Comparison of ENCODE assay signal across 22 cellular contexts in the genomic region with DNA sequence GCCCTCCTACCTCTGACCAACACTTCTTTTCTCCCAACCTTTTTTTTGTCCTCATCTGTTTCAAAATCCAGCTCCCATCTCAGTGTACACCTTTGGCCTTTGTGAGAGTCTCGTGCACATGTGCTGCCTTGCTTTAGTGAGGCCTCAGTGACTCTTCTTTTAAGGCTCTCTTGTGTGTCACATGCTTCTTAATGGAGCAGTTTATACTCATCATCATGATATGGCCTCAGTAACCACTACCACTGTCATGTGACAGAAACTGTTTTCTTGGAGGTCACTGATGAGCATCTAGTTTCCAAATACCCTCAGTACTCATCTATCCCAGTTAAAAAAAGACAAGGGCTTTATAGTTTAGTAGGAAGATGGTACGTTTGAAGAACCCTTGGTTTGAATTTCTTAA. TPM values are rescaled to one million over a fixed set of nuclear protein-coding genes. Genes with fewer than 3 reads are reported as not detected.
"Had no signal": no experiment of that assay in that cellular context is flagged by ENCODE, and none has a peak within 500 bp of the region (broad histone marks: within the 10 kb centered on the region; RNA-seq: fewer than 3 reads in every experiment).

No MANE protein-coding gene starts in this region.

- H3K27ac ChIP-seq: gastroesophageal sphincter, left ventricle myocardium inferior, suprapubic skin had no signal

- H3K4me3 Mint-ChIP-seq: activated B cell treated with CpG ODN at 0.5 μM for 24 hours; activated CD8-positive, alpha-beta T cell treated with anti-CD3 and anti-CD28 coated beads, Interleukin-2, amount 10 ng/mL, durations not matched to agents 7 days and 5 days; activated naive CD8-positive, alpha-beta T cell treated with anti-CD3 and anti-CD28 coated beads for 36 hours; dendritic cell treated with granulocyte-macrophage colony-stimulating factor and Interleukin-4, amounts not matched to agents 40 ng/mL and 50 ng/mL, for 4 days; effector memory CD8-positive, alpha-beta T cell; memory B cell; nephron had no signal

- H3K4me3 ChIP-seq: gastroesophageal sphincter, heart right ventricle, left ventricle myocardium inferior, skin epidermis, suprapubic skin had no signal

- H3K27ac Mint-ChIP-seq: activated B cell treated with CpG ODN at 0.5 μM for 24 hours; activated CD8-positive, alpha-beta T cell treated with anti-CD3 and anti-CD28 coated beads, Interleukin-2, amount 10 ng/mL, durations not matched to agents 7 days and 5 days; activated naive CD8-positive, alpha-beta T cell treated with anti-CD3 and anti-CD28 coated beads for 36 hours; effector memory CD8-positive, alpha-beta T cell; memory B cell; nephron had no signal

- H3K9me3 ChIP-seq: suprapubic skin had no signal

- H3K27me3 Mint-ChIP-seq: dendritic cell treated with granulocyte-macrophage colony-stimulating factor and Interleukin-4, amounts not matched to agents 40 ng/mL and 50 ng/mL, for 4 days had no signal

- H3K9me3 Mint-ChIP-seq: activated B cell treated with CpG ODN at 0.5 μM for 24 hours; effector memory CD8-positive, alpha-beta T cell; memory B cell had no signal

- H3K4me1 Mint-ChIP-seq: activated naive CD8-positive, alpha-beta T cell treated with anti-CD3 and anti-CD28 coated beads for 36 hours; nephron had no signal

- H3K4me1 ChIP-seq: gastroesophageal sphincter, left ventricle myocardium inferior, suprapubic skin had no signal

- H3K36me3 Mint-ChIP-seq: activated naive CD8-positive, alpha-beta T cell treated with anti-CD3 and anti-CD28 coated beads for 36 hours; memory B cell had no signal

- DNase-seq: activated B cell treated with CpG ODN at 0.5 μM for 24 hours; activated CD4-positive, alpha-beta T cell treated with anti-CD3 and anti-CD28 coated beads for 48 hours; activated CD8-positive, alpha-beta T cell treated with anti-CD3 and anti-CD28 coated beads, Interleukin-2, amount 10 ng/mL, durations not matched to agents 7 days and 5 days; activated naive CD8-positive, alpha-beta T cell treated with anti-CD3 and anti-CD28 coated beads for 36 hours; amygdala; cerebellar nuclear complex; effector memory CD8-positive, alpha-beta T cell; heart right ventricle; islet precursor cell; left ventricle myocardium inferior; nucleus accumbens; stimulated activated CD4-positive, alpha-beta T cell treated with anti-CD3 and anti-CD28 coated beads, Interleukin-15, amount 100 ng/mL, for 24 hours; stimulated activated CD4-positive, alpha-beta T cell treated with anti-CD3 and anti-CD28 coated beads, Interleukin-4, amount 100 ng/mL, for 4 hours; stimulated activated CD8-positive, alpha-beta memory T cell treated with anti-CD3 and anti-CD28 coated beads, Interleukin-4, amount 100 ng/mL, for 48 hours; stimulated activated naive CD8-positive, alpha-beta T cell treated with anti-CD3 and anti-CD28 coated beads, Interleukin-15, Interleukin-2, amounts not matched to agents 100 U/mL and 50 U/mL, for 24 hours had no signal

- H3K27me3 ChIP-seq: heart right ventricle, suprapubic skin had no signal

- H3K36me3 ChIP-seq: gastroesophageal sphincter, heart right ventricle, left ventricle myocardium inferior, suprapubic skin had no signal

RNA-seq across cellular contexts. Expression of gene ARHGAP22, which starts 8.1 kb away (rescaled TPM):
- total RNA-seq: activated CD8-positive, alpha-beta T cell treated with anti-CD3 and anti-CD28 coated beads, Interleukin-2, amount 10 ng/mL, durations not matched to agents 7 days and 5 days; activated naive CD8-positive, alpha-beta T cell treated with anti-CD3 and anti-CD28 coated beads for 36 hours; T-helper 1 cell treated with Interleukin-12 subunit alpha and Interleukin-12 subunit beta and Interleukin-4 antibody, amounts not matched to agents 30 ng/mL and 1 ng/mL, for 36 hours had no signal
